25 cellular contexts compared by ENCODE assay signal in genomic region chr1:226486163-226486562, GRCh38.
"Had no signal": no experiment of that assay in that cellular context is flagged by ENCODE, and none has a peak within 500 bp of the region (broad histone marks: within the 10 kb centered on the region; RNA-seq: fewer than 3 reads in every experiment).

No MANE protein-coding gene starts in this region.

- H3K9me3 Mint-ChIP-seq: activated naive CD8-positive, alpha-beta T cell treated with anti-CD3 and anti-CD28 coated beads for 36 hours; activated T-cell treated with anti-CD3 and anti-CD28 coated beads, Interleukin-2, amount 50 U/mL, for 4 hours; activated T-helper 2 cell treated with anti-CD3 and anti-CD28 coated beads, Interferon-gamma antibody, Interleukin-2, Interleukin-4, amounts not matched to agents 10 μg/mL and 5 μg/mL and 100 μg/mL, durations not matched to agents 14 hours and 24 hours and 36 hours; endodermal cell; mesothelial cell of epicardium; natural killer cell treated with Interleukin-12 subunit alpha and Interleukin-12 subunit beta and Interleukin-15 and Interleukin-18, amount 100 ng/mL, for 72 hours; T-helper 1 cell treated with Interleukin-12 subunit alpha and Interleukin-12 subunit beta and Interleukin-4 antibody, amounts not matched to agents 30 μg/mL and 1 μg/mL, for 36 hours had no signal

- H3K4me3 ChIP-seq: gastroesophageal sphincter, left ventricle myocardium inferior, ovary, psoas muscle, thoracic aorta, upper lobe of left lung had no signal

- H3K36me3 Mint-ChIP-seq: activated naive CD8-positive, alpha-beta T cell treated with anti-CD3 and anti-CD28 coated beads for 36 hours; mesothelial cell of epicardium; natural killer cell treated with Interleukin-12 subunit alpha and Interleukin-12 subunit beta and Interleukin-15 and Interleukin-18, amount 100 ng/mL, for 72 hours had no signal

- H3K4me3 Mint-ChIP-seq: activated naive CD8-positive, alpha-beta T cell treated with anti-CD3 and anti-CD28 coated beads for 36 hours; activated T-cell treated with anti-CD3 and anti-CD28 coated beads, Interleukin-2, amount 50 U/mL, for 4 hours; endodermal cell; mesothelial cell of epicardium; natural killer cell treated with Interleukin-12 subunit alpha and Interleukin-12 subunit beta and Interleukin-15 and Interleukin-18, amount 100 ng/mL, for 72 hours; T-helper 1 cell treated with Interleukin-12 subunit alpha and Interleukin-12 subunit beta and Interleukin-4 antibody, amounts not matched to agents 30 μg/mL and 1 μg/mL, for 36 hours had no signal

- H3K9me3 ChIP-seq: gastroesophageal sphincter, neutrophil, ovary, psoas muscle, thoracic aorta, upper lobe of left lung had no signal

- H3K36me3 ChIP-seq: gastroesophageal sphincter, left ventricle myocardium inferior, neutrophil, ovary, thoracic aorta, upper lobe of left lung had no signal

- H3K27ac ChIP-seq: epithelial cell of prostate, gastroesophageal sphincter, left ventricle myocardium inferior, neutrophil, ovary, psoas muscle, thoracic aorta, upper lobe of left lung, VCaP had no signal

- DNase-seq: activated CD4-positive, alpha-beta T cell treated with anti-CD3 and anti-CD28 coated beads, Interleukin-2, amount 50 U/mL, for 1 hour; activated naive CD4-positive, alpha-beta T cell; activated naive CD8-positive, alpha-beta T cell treated with anti-CD3 and anti-CD28 coated beads for 36 hours; activated T-cell treated with anti-CD3 and anti-CD28 coated beads, Interleukin-2, amount 50 U/mL, for 4 hours; cerebellar nuclear complex; cortex of kidney; endodermal cell; hypothalamus; left ventricle myocardium inferior; mammary epithelial cell; ovary; psoas muscle; right cardiac atrium; stimulated activated CD4-positive, alpha-beta T cell treated with anti-CD3 and anti-CD28 coated beads, Interleukin-4, amount 100 ng/mL, for 24 hours; stimulated activated naive CD4-positive, alpha-beta T cell treated with Interleukin-2 at 50 U/mL for 16 hours; upper lobe of left lung had no signal

- H3K4me1 ChIP-seq: gastroesophageal sphincter, left ventricle myocardium inferior, psoas muscle had no signal

- H3K27ac Mint-ChIP-seq: activated naive CD8-positive, alpha-beta T cell treated with anti-CD3 and anti-CD28 coated beads for 36 hours; activated T-helper 2 cell treated with anti-CD3 and anti-CD28 coated beads, Interferon-gamma antibody, Interleukin-2, Interleukin-4, amounts not matched to agents 10 μg/mL and 5 μg/mL and 100 μg/mL, durations not matched to agents 14 hours and 24 hours and 36 hours; endodermal cell; mesothelial cell of epicardium; natural killer cell treated with Interleukin-12 subunit alpha and Interleukin-12 subunit beta and Interleukin-15 and Interleukin-18, amount 100 ng/mL, for 72 hours; T-helper 1 cell treated with Interleukin-12 subunit alpha and Interleukin-12 subunit beta and Interleukin-4 antibody, amounts not matched to agents 30 μg/mL and 1 μg/mL, for 36 hours had no signal
